In genomic region chr7:151447901-151448260, GRCh38 we compare ENCODE assay signal across 8 cellular contexts. TPM values are rescaled to one million over a fixed set of nuclear protein-coding genes. Genes with fewer than 3 reads are reported as not detected.
A peak's percentile ranks its signal among the peaks of the same experiment; 100 is the strongest.
DNase-seq lines count a peak whose midpoint lies in the region; ATAC-seq and TF ChIP-seq lines count a peak whose summit lies in the region.

No MANE protein-coding gene starts in this region.

- no peak for TF ChIP-seq CTCF in WI38 (IDR thresholded peaks at IDR 0.05; ENCODE audit: low read depth, low read length)
- TF ChIP-seq CTCF in gastroesophageal sphincter (IDR thresholded peaks at IDR 0.05) = no peak
- TF ChIP-seq CTCF in psoas muscle (IDR thresholded peaks at IDR 0.05) = no peak

- 73 to 94% methylated on average over 5 to 12 of the region's 26 CpGs for WGBS in gastroesophageal sphincter (ENCODE audit: low coverage in 1 of 2), 2 donors
- 77 to 83% (median 78%) methylated on average over 26 of the region's 26 CpGs for WGBS in psoas muscle, 3 donors

- no peak for TF ChIP-seq POLR2A in gastroesophageal sphincter (IDR thresholded peaks at IDR 0.05)

- peak overlapping the region; percentile 61 for H3K9ac ChIP-seq in ES-I3 (ENCODE audit: low read depth, low read length)

- H3K9me3 ChIP-seq in ES-I3 (ENCODE audit: control insufficient read depth, insufficient read depth, low read length) (no peaks in the 10 kb centered on the region), gastroesophageal sphincter (no peaks in the 10 kb centered on the region), psoas muscle (no peaks in the 10 kb centered on the region)

- H3K4me3 ChIP-seq in WI38 (ENCODE audit: low read depth, low read length) (peak overlapping the region; percentile 52), gastroesophageal sphincter (peak overlapping the region; percentile 29 to 61), psoas muscle (peak overlapping the region; percentile 70)

- H3K27ac ChIP-seq in gastroesophageal sphincter (peak overlapping the region in 3 of 4 donors; percentile 46 to 87 (median 75)), psoas muscle (no peak overlapping the region)

- TF ChIP-seq EP300 in gastroesophageal sphincter (IDR thresholded peaks at IDR 0.05) = no peak

- H3K27me3 ChIP-seq in gastroesophageal sphincter (no peaks in the 10 kb centered on the region), psoas muscle (ENCODE audit: insufficient read depth in 3 of 3, low read length in 2 of 3) (no peaks in the 10 kb centered on the region)

- ATAC-seq in gastroesophageal sphincter = no peak
- ATAC-seq in psoas muscle = no peak
- no peak for ATAC-seq in HG02852 (IDR thresholded peaks at IDR 0.05; ENCODE audit: unreplicated experiment)
- ATAC-seq in HG03571 (IDR thresholded peaks at IDR 0.05; ENCODE audit: unreplicated experiment) = no peak

- intact Hi-C loops in psoas muscle (cut with DNase I) = loop anchor here (1.0 to 5.0 kb wide), 3 partner anchors 79 to 131 kb away; no protein-coding TSS in a partner anchor

- DNase-seq in psoas muscle = peak in 1 of 2 donors; percentile 8
- DNase-seq in DMS153 (lab: John Stamatoyannopoulos, UW) = no peak
- DNase-seq in occipital lobe (lab: John Stamatoyannopoulos, UW) = no peak

- 0 out of 2 replicates have a peak, but pooled peaks cover 2% of the 10 kb centered on the region for H3K4me1 ChIP-seq in ES-I3 (ENCODE audit: insufficient read depth, low read length)
- peaks cover 0 to 10% (median 0%) of the 10 kb centered on the region in 3 donors for H3K4me1 ChIP-seq in gastroesophageal sphincter
- H3K4me1 ChIP-seq in psoas muscle = no peaks in the 10 kb centered on the region

- H3K36me3 ChIP-seq in ES-I3 (ENCODE audit: insufficient read depth, low read length) (no peaks in the 10 kb centered on the region), gastroesophageal sphincter (no peaks in the 10 kb centered on the region), psoas muscle (ENCODE audit: insufficient read depth in 1 of 2, low read depth in 1 of 2) (no peaks in the 10 kb centered on the region)

RNA-seq across cellular contexts. Expression of gene CRYGN, which starts 7.9 kb away (rescaled TPM):
- total RNA-seq in gastroesophageal sphincter (1 to 10 TPM in 1 of 4 donors, under 1 TPM in 1, not detected in 2; 0.27 to 4.4 TPM), psoas muscle (under 1 TPM in 1 of 4 donors, not detected in 3; 0.15 TPM), occipital lobe (not detected)
- under 1 TPM in 1 of 3 donors, not detected in 2; 0.12 TPM for polyA plus RNA-seq in psoas muscle

RNA-seq across cellular contexts. Expression of gene WDR86, which starts 38.0 kb away (rescaled TPM):
- total RNA-seq in gastroesophageal sphincter = 1 to 10 TPM; 2.6 to 8.2 (median 5.9) TPM
- under 1 TPM in 3 of 4 donors, not detected in 1; 0.29 to 0.44 (median 0.34) TPM for total RNA-seq in psoas muscle
- under 1 TPM in 2 of 3 donors, not detected in 1; 0.03 to 0.20 TPM for polyA plus RNA-seq in psoas muscle
- 50.2 TPM for total RNA-seq in occipital lobe
